13 cellular contexts compared by ENCODE assay signal in the genomic region with DNA sequence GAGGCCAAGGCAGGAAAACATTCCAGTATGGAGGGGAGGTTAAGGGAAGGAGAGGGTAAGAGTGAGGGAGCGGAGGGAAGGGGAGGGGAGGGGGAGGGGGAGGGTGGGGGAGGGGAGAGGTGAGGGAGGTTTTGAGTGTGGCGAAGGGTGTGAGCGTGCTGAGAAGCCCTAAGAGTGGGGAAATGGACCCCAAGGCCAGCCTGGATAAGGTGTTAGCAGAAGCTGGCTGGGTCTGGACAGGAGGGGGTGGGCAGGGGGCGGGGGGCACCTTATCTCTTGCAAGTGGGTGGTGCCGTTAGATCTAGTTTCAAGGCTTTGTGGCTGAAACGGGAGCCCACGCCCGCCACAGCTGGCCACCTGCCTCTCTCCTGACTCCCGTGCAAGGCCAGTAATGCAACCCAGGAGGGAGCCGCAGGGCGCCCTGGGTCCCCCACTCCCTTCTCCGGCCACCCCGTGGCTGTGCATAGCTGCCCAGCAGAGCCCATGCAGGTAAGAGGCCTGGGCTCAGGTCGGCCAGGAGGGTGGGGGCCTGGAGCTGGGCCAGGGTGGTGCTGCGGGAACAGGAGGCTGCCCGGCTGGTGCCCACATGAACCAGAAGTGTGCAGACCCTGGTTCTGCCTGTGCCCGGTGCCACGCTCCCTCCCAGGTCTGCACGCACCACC.
DNase-seq lines count a peak whose midpoint lies in the region; ATAC-seq, FAIRE-seq and TF ChIP-seq lines count a peak whose summit lies in the region.
"Had no signal": no experiment of that assay in that cellular context is flagged by ENCODE, and none has a peak within 500 bp of the region (broad histone marks: within the 10 kb centered on the region; RNA-seq: fewer than 3 reads in every experiment).

No MANE protein-coding gene starts in this region.

- H3K36me3 ChIP-seq in iPS-15b (ENCODE audit: control insufficient read depth, insufficient read depth, low read length), result no peaks in the 10 kb centered on the region

- H3K27me3 Mint-ChIP-seq in stimulated activated naive CD8-positive, alpha-beta T cell treated with anti-CD3 and anti-CD28 coated beads, Interleukin-15, Interleukin-2, amounts not matched to agents 100 ng/mL and 50 ng/mL, for 24 hours, result peaks cover 4% of the 10 kb centered on the region
- peaks cover 38% of the 10 kb centered on the region for H3K27me3 Mint-ChIP-seq in stimulated activated naive CD8-positive, alpha-beta T cell treated with anti-CD3 and anti-CD28 coated beads, Interleukin-15, amount 100 ng/mL, for 72 hours

- peaks cover 10% of the 10 kb centered on the region for H3K4me1 Mint-ChIP-seq in stimulated activated naive CD8-positive, alpha-beta T cell treated with anti-CD3 and anti-CD28 coated beads, Interleukin-15, Interleukin-2, amounts not matched to agents 100 ng/mL and 50 ng/mL, for 24 hours (ENCODE audit: low read depth)
- peaks cover 26% of the 10 kb centered on the region for H3K4me1 Mint-ChIP-seq in stimulated activated naive CD8-positive, alpha-beta T cell treated with anti-CD3 and anti-CD28 coated beads, Interleukin-15, amount 100 ng/mL, for 72 hours

- no peaks in the 10 kb centered on the region for H3K9me3 ChIP-seq in iPS-15b (ENCODE audit: control insufficient read depth, insufficient read depth, low read length)
- H3K9me3 ChIP-seq: mucosa of descending colon had no signal

- no peaks in the 10 kb centered on the region for H3K27me3 ChIP-seq in iPS-15b (ENCODE audit: control insufficient read depth, insufficient read depth, low read length)

- no peak overlapping the region for H3K4me3 Mint-ChIP-seq in stimulated activated naive CD8-positive, alpha-beta T cell treated with anti-CD3 and anti-CD28 coated beads, Interleukin-15, Interleukin-2, amounts not matched to agents 100 ng/mL and 50 ng/mL, for 24 hours
- no peak overlapping the region for H3K4me3 Mint-ChIP-seq in stimulated activated naive CD8-positive, alpha-beta T cell treated with anti-CD3 and anti-CD28 coated beads, Interleukin-15, amount 100 ng/mL, for 72 hours
- H3K4me3 Mint-ChIP-seq: T-cell had no signal

- H3K4me1 ChIP-seq in iPS-15b (ENCODE audit: control insufficient read depth, insufficient read depth, low read length), result no peaks in the 10 kb centered on the region

- H3K27ac ChIP-seq in RWPE1, result peak overlapping the region; percentile 95
- H3K27ac ChIP-seq: foreskin keratinocyte had no signal

- H3K9me3 Mint-ChIP-seq in stimulated activated naive CD8-positive, alpha-beta T cell treated with anti-CD3 and anti-CD28 coated beads, Interleukin-15, Interleukin-2, amounts not matched to agents 100 ng/mL and 50 ng/mL, for 24 hours, result no peaks in the 10 kb centered on the region
- H3K9me3 Mint-ChIP-seq in stimulated activated naive CD8-positive, alpha-beta T cell treated with anti-CD3 and anti-CD28 coated beads, Interleukin-15, amount 100 ng/mL, for 72 hours, result no peaks in the 10 kb centered on the region
- H3K9me3 Mint-ChIP-seq: T-cell had no signal

- no peak for FAIRE-seq in urothelium cell line (lab: Jason Lieb, UNC)
- FAIRE-seq: endometrium had no signal

- no peak for DNase-seq in stimulated activated naive CD8-positive, alpha-beta T cell treated with anti-CD3 and anti-CD28 coated beads, Interleukin-15, amount 100 ng/mL, for 72 hours
- no peak for DNase-seq in RWPE1 (ENCODE audit: low spot score)
- no peak for DNase-seq in stimulated activated CD4-positive, alpha-beta T cell treated with anti-CD3 and anti-CD28 coated beads, Interleukin-12 subunit alpha, Interleukin-12 subunit beta, amount 100 ng/mL, for 4 hours
- no peak for DNase-seq in NCI-H446 treated with DMSO at 0.1 percent for 48 hours (lab: John Stamatoyannopoulos, UW)
- DNase-seq in urothelium cell line (ENCODE audit: low spot score), result no peak
- DNase-seq in NCI-H345 (lab: John Stamatoyannopoulos, UW), result no peak

- H3K4me3 ChIP-seq in iPS-15b (ENCODE audit: low read depth, low read length), result peak overlapping the region; percentile 28
- H3K4me3 ChIP-seq: mucosa of descending colon had no signal

- CTCF ChIA-PET in RWPE1 (lab: Yijun Ruan, JAX), result interaction anchor here (0.6 to 3.3 kb wide), 14 partner anchors 9 to 113 kb away, joined by 3 to 37 read pairs (median 10); partner anchors contain the start of genes ANAPC2, DPP7, SSNA1 and TPRN

- peak overlapping the region; percentile 70 for H3K27ac Mint-ChIP-seq in stimulated activated naive CD8-positive, alpha-beta T cell treated with anti-CD3 and anti-CD28 coated beads, Interleukin-15, Interleukin-2, amounts not matched to agents 100 ng/mL and 50 ng/mL, for 24 hours
- peak overlapping the region in 1 of 2 donors; percentile 57 for H3K27ac Mint-ChIP-seq in stimulated activated naive CD8-positive, alpha-beta T cell treated with anti-CD3 and anti-CD28 coated beads, Interleukin-15, amount 100 ng/mL, for 72 hours
- H3K27ac Mint-ChIP-seq: T-cell had no signal

- H3K36me3 Mint-ChIP-seq in stimulated activated naive CD8-positive, alpha-beta T cell treated with anti-CD3 and anti-CD28 coated beads, Interleukin-15, Interleukin-2, amounts not matched to agents 100 ng/mL and 50 ng/mL, for 24 hours (ENCODE audit: low read depth), result no peaks in the 10 kb centered on the region
- H3K36me3 Mint-ChIP-seq: T-cell had no signal

- POLR2A ChIA-PET in RWPE1 (lab: Yijun Ruan, JAX; ENCODE audit: low non-redundant PET), result interaction anchor here (0.7 to 2.3 kb wide), 4 partner anchors 27 to 98 kb away, joined by 3 to 16 read pairs (median 4); partner anchors contain the start of genes ANAPC2, SSNA1 and TPRN

- peak; percentile 24; the same call in 1 of the 2 replicates for TF ChIP-seq CTCF in RWPE1 (conservative IDR thresholded peaks at IDR 0.05; ENCODE audit: low read depth)

- no peak for ATAC-seq in stimulated activated naive CD8-positive, alpha-beta T cell treated with anti-CD3 and anti-CD28 coated beads, Interleukin-15, amount 100 ng/mL, for 72 hours
- ATAC-seq: sciatic nerve had no signal

- H3K9ac ChIP-seq in iPS-15b (ENCODE audit: low read depth, low read length), result no peak overlapping the region
